In the genomic region with DNA sequence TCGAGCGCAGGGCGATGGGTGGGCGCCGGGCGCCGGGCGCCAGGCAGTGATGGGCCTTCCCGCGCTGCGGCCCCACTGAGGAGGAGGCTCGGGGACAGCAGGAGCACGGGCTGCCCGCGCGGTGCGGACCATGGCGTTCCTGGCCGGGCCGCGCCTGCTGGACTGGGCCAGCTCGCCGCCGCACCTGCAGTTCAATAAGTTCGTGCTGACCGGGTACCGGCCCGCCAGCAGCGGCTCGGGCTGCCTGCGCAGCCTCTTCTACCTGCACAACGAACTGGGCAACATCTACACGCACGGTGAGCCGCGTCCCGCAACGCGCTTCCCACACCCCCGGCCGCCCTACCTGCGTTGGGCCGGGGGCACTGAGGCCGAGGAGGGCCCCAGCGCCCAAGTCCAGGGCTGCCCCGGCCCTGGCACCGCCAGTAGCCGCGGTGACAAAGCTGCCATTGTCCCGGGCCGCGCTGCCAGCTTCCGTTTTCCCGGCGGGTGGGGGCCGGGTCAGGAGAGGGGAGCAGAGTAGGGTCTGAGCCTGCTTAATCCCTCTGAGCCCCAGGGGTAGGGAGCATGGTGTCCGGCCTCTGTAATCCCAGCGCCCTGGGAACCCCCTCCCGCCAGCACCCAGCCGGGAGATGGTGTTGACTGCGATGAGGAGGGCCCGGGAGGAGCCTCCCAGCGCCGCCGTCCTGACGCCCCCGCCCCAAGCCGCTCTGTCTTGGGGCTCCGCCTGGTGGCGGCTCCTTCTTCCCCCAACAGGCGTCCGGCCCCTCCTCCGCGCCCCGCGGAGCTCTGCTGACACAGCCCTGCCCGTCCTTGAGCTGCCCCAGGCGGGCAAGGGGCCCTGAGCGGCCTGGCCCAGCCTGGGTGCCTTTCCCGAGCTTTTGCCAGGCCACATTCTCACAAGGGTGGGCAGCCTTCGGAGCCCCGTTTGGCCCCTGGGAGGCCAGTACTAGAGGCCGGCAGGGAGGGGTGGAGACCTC, we compare ENCODE assay signal across 9 cellular contexts. TPM values are rescaled to one million over a fixed set of nuclear protein-coding genes. Genes with fewer than 3 reads are reported as not detected.
DNase-seq lines count a peak whose midpoint lies in the region; ATAC-seq, FAIRE-seq and TF ChIP-seq lines count a peak whose summit lies in the region.
"Had no signal": no experiment of that assay in that cellular context is flagged by ENCODE, and none has a peak within 500 bp of the region (broad histone marks: within the 10 kb centered on the region; RNA-seq: fewer than 3 reads in every experiment).

No MANE protein-coding gene starts in this region.

- peaks cover 31% of the 10 kb centered on the region for H3K4me1 Mint-ChIP-seq in activated CD4-positive, alpha-beta memory T cell treated with anti-CD3 and anti-CD28 coated beads for 36 hours (ENCODE audit: low read depth)

- H3K14ac ChIP-seq in H1 (ENCODE audit: insufficient read length): no peak overlapping the region

- no peaks in the 10 kb centered on the region for H3K9me3 ChIP-seq in H1 (ENCODE audit: insufficient read depth in 2 of 2, low read depth in 1 of 2, low read length in 1 of 2)

- 4% methylated on average over 58 of the region's 83 CpGs; no CpG with 5 or more reads in 1 of the 2 experiments for WGBS in H1 (ENCODE audit: extremely low coverage in 1 of 2, insufficient coverage in 1 of 2, insufficient read length in 1 of 2, insufficient replicate concordance in 2 of 2, low coverage in 1 of 2, low lambda C conversion rate in 2 of 2, missing lambda C conversion rate in 1 of 2), 2 experiments
- WGBS in mesendoderm (ENCODE audit: extremely low coverage, insufficient coverage, low lambda C conversion rate): no CpG with 5 or more reads among the region's 83 CpGs

- H4K20me1 ChIP-seq in H1 (replicated peaks in 1 of 2; ENCODE audit: control insufficient read depth in 1 of 2, insufficient read depth in 2 of 2, low read length in 2 of 2): peaks cover 24 to 26% of the 10 kb centered on the region in 2 experiments

- H3K9ac ChIP-seq in H1 (replicated peaks in 1 of 4; ENCODE audit: extremely low read depth in 1 of 4, low read depth in 3 of 4, low read length in 3 of 4) (peak overlapping the region; percentile 61 to 94 (median 78)), mesendoderm (ENCODE audit: low read length) (peak overlapping the region; percentile 92)

- TF ChIP-seq RAD21 in H1 (IDR thresholded peaks at IDR 0.05 in 1 of 2, conservative IDR thresholded peaks at IDR 0.05 in 1 of 2; ENCODE audit: low read depth in 2 of 2, low read length in 2 of 2): peak; percentile 28 to 43; a peak in 2 of 4 replicates

- H3K4me3 ChIP-seq in H1 (ENCODE audit: extremely low read depth in 1 of 4, insufficient read depth in 2 of 4, low read depth in 3 of 4, low read length in 4 of 4) (peak overlapping the region; percentile 74 to 94 (median 80)), mesendoderm (ENCODE audit: low read length) (peak overlapping the region; percentile 76)

- H3K56ac ChIP-seq in H1 (replicated peaks; ENCODE audit: insufficient read length, low read depth, low read length) (peak overlapping the region; percentile 80), mesendoderm (ENCODE audit: low read length) (peak overlapping the region; percentile 96)

- H2BK20ac ChIP-seq in H1 (ENCODE audit: low read length): no peak overlapping the region

- FAIRE-seq in H1 (lab: Jason Lieb, UNC): no peak
- FAIRE-seq: A204.1 had no signal

- H3K27me3 ChIP-seq in H1 (replicated peaks in 1 of 4; ENCODE audit: control insufficient read depth in 3 of 4, extremely low read depth in 1 of 4, insufficient read depth in 3 of 4, low read length in 3 of 4): peaks cover 15 to 32% (median 23%) of the 10 kb centered on the region in 4 experiments; a peak in 6 of 7 replicates
- no peaks in the 10 kb centered on the region for H3K27me3 ChIP-seq in mesendoderm (ENCODE audit: insufficient read depth, low read length, poor library complexity)

- H4K8ac ChIP-seq in H1 (ENCODE audit: extremely low read depth, insufficient read depth, low read length) (peak overlapping the region; percentile 87), mesendoderm (ENCODE audit: low read depth, low read length) (no peak overlapping the region)

- TF ChIP-seq POLR2A in H1 (IDR thresholded peaks at IDR 0.05; ENCODE audit: control extremely low read depth in 1 of 2, low read depth in 2 of 2, low read length in 2 of 2): peak in 1 of 2 experiments; percentile 44; a peak in 1 of 3 replicates

- H3K23ac ChIP-seq in H1 (ENCODE audit: insufficient read length) (no peak overlapping the region), mesendoderm (ENCODE audit: low read length) (peak overlapping the region; percentile 89)

- TF ChIP-seq EP300 in H1 (IDR thresholded peaks at IDR 0.05; ENCODE audit: borderline replicate concordance in 1 of 2, low read depth in 2 of 2, low read length in 2 of 2): no peak

- H3K4me3 Mint-ChIP-seq in activated CD4-positive, alpha-beta memory T cell treated with anti-CD3 and anti-CD28 coated beads for 36 hours: peak overlapping the region; percentile 76

- H2BK120ac ChIP-seq in H1 (replicated peaks; ENCODE audit: low read depth, low read length) (no peak overlapping the region), mesendoderm (ENCODE audit: low read depth, low read length) (no peak overlapping the region)

- no peak overlapping the region for H2AFZ ChIP-seq in H1 (ENCODE audit: low read length)

- peak overlapping the region; percentile 22 for H4K5ac ChIP-seq in H1 (ENCODE audit: insufficient read length, low read depth, low read length)
- H4K5ac ChIP-seq in mesendoderm (ENCODE audit: low read length): no peak overlapping the region

- H3K9me3 Mint-ChIP-seq in activated CD4-positive, alpha-beta memory T cell treated with anti-CD3 and anti-CD28 coated beads for 36 hours: no peaks in the 10 kb centered on the region

- peaks cover 20% of the 10 kb centered on the region for H3K27me3 Mint-ChIP-seq in activated CD4-positive, alpha-beta memory T cell treated with anti-CD3 and anti-CD28 coated beads for 36 hours

- H2BK15ac ChIP-seq in H1 (ENCODE audit: low read length): no peak overlapping the region
- no peak overlapping the region for H2BK15ac ChIP-seq in mesendoderm (replicated peaks; ENCODE audit: low read depth)

- ATAC-seq in HG02885 (IDR thresholded peaks at IDR 0.05; ENCODE audit: poor library complexity, unreplicated experiment): peak; percentile 32

- H3K79me2 ChIP-seq in H1 (ENCODE audit: control insufficient read depth in 1 of 2, insufficient read depth in 2 of 2, low read length in 2 of 2): peaks cover 0 to 2% of the 10 kb centered on the region in 2 experiments; a peak in 1 of 4 replicates
- H3K79me2 ChIP-seq in mesendoderm (ENCODE audit: control insufficient read depth, insufficient read depth, low read length): peaks cover 4% of the 10 kb centered on the region

- no peak overlapping the region for H2AK5ac ChIP-seq in H1 (ENCODE audit: low read depth, low read length)
- H2AK5ac ChIP-seq in mesendoderm (ENCODE audit: low read length): no peak overlapping the region

- peak; percentile 72 for DNase-seq in DMS53 (lab: John Stamatoyannopoulos, UW)
- no peak for DNase-seq in DMS53 treated with DMSO at 0.1 percent for 48 hours (lab: John Stamatoyannopoulos, UW; ENCODE audit: unreplicated experiment)
- peak; percentile 27 for DNase-seq in NCI-H748 treated with DMSO at 0.1 percent for 48 hours (lab: John Stamatoyannopoulos, UW)
- peak; percentile 92 for DNase-seq in activated CD4-positive, alpha-beta memory T cell treated with anti-CD3 and anti-CD28 coated beads for 36 hours
- peak in 1 of 2 experiments; percentile 90 for DNase-seq in H1 (ENCODE audit: low read depth in 1 of 2, low spot score in 2 of 2)
- DNase-seq in mesendoderm: peak; percentile 90
- DNase-seq in stimulated activated CD8-positive, alpha-beta memory T cell treated with anti-CD3 and anti-CD28 coated beads, Interleukin-15, amount 100 ng/mL, for 1 hour (ENCODE audit: low read depth): peak; percentile 24

- CTCF ChIA-PET in activated CD4-positive, alpha-beta memory T cell treated with anti-CD3 and anti-CD28 coated beads for 36 hours (lab: Charles Lee): interaction anchor here (0.5 to 2.0 kb wide), 10 partner anchors 8 to 164 kb away, joined by 3 to 11 read pairs (median 5); a partner anchor contains a TSS
- CTCF ChIA-PET in H1 (lab: Charles Lee; ENCODE audit: partially characterized antibody): interaction anchor here (0.6 to 2.6 kb wide), 16 partner anchors 8 to 127 kb away, joined by 3 to 9 read pairs (median 4); a partner anchor contains a TSS

- H3K79me1 ChIP-seq in H1 (ENCODE audit: low read depth, low read length) (peaks cover 12% of the 10 kb centered on the region), mesendoderm (ENCODE audit: low read length) (peaks cover 4% of the 10 kb centered on the region)

- TF ChIP-seq CTCF in H1 (IDR thresholded peaks at IDR 0.05; ENCODE audit: control extremely low read depth in 1 of 3, insufficient read depth in 1 of 3, low read depth in 1 of 3, low read length in 3 of 3): peak in 2 of 3 experiments; percentile 61 to 69; a peak in 3 of 4 replicates

- peak overlapping the region; percentile 50; the same call in 1 of the 2 replicates for H2BK12ac ChIP-seq in H1 (ENCODE audit: low read depth, low read length)

- POLR2A ChIA-PET in activated CD4-positive, alpha-beta memory T cell treated with anti-CD3 and anti-CD28 coated beads for 36 hours (lab: Charles Lee): interaction anchor here (0.6 to 2.4 kb wide), 8 partner anchors 8 to 102 kb away, joined by 3 to 14 read pairs (median 4); a partner anchor contains a TSS
- POLR2A ChIA-PET in H1 (lab: Charles Lee; ENCODE audit: partially characterized antibody): interaction anchor here (0.6 to 25.4 kb wide), 22 partner anchors 10 to 1220 kb away, joined by 3 to 455 read pairs (median 4); a partner anchor contains a TSS

- intact Hi-C loops in activated CD4-positive, alpha-beta memory T cell treated with anti-CD3 and anti-CD28 coated beads for 36 hours (cut with micrococcal nuclease): loop anchor here (1.0 to 2.0 kb wide), 2 partner anchors 10 to 51 kb away; a partner anchor contains a TSS

- H2BK5ac ChIP-seq in H1 (ENCODE audit: low read depth, low read length) (0 out of 2 replicates have a peak overlapping the region, but pooled peaks have one; percentile 52), mesendoderm (ENCODE audit: low read length) (no peak overlapping the region)

- H3K36me3 ChIP-seq in H1 (ENCODE audit: control insufficient read depth in 2 of 4, insufficient read depth in 4 of 4, low read length in 3 of 4): peaks cover 13 to 26% (median 17%) of the 10 kb centered on the region in 4 experiments
- peaks cover 4% of the 10 kb centered on the region for H3K36me3 ChIP-seq in mesendoderm (ENCODE audit: control insufficient read depth, insufficient read depth, low read length)

- peak overlapping the region; percentile 38 for H3K18ac ChIP-seq in H1 (ENCODE audit: extremely low read depth, low read length)
- H3K18ac ChIP-seq in mesendoderm (ENCODE audit: low read length): peak overlapping the region; percentile 35

- H3K27ac Mint-ChIP-seq in activated CD4-positive, alpha-beta memory T cell treated with anti-CD3 and anti-CD28 coated beads for 36 hours: peak overlapping the region; percentile 38

- peaks cover 0 to 27% (median 13%) of the 10 kb centered on the region in 4 experiments; a peak in 6 of 7 replicates for H3K4me1 ChIP-seq in H1 (replicated peaks in 1 of 4; ENCODE audit: control insufficient read depth in 3 of 4, insufficient read depth in 4 of 4, low read length in 3 of 4)
- no peaks in the 10 kb centered on the region for H3K4me1 ChIP-seq in mesendoderm (ENCODE audit: control insufficient read depth, low read depth, low read length)

- H3K36me3 Mint-ChIP-seq in activated CD4-positive, alpha-beta memory T cell treated with anti-CD3 and anti-CD28 coated beads for 36 hours: peaks cover 24% of the 10 kb centered on the region

- H3K4ac ChIP-seq in H1 (replicated peaks; ENCODE audit: insufficient read length, low read depth, low read length) (peak overlapping the region; percentile 74), mesendoderm (ENCODE audit: low read depth, low read length) (peak overlapping the region; percentile 40)

- peak overlapping the region; percentile 48; the same call in 1 of the 2 replicates for H3K27ac ChIP-seq in H1 (ENCODE audit: low read depth, low read length)
- H3K27ac ChIP-seq in mesendoderm (ENCODE audit: low read depth, low read length): peak overlapping the region; percentile 44

- peak overlapping the region; percentile 62 for H4K91ac ChIP-seq in H1 (replicated peaks; ENCODE audit: insufficient read length, low read length)

- peak overlapping the region; percentile 81 to 100 for H3K4me2 ChIP-seq in H1 (ENCODE audit: insufficient read depth in 1 of 2, low read depth in 2 of 2, low read length in 2 of 2)
- H3K4me2 ChIP-seq in mesendoderm (ENCODE audit: low read length): peak overlapping the region; percentile 85

- H3K23me2 ChIP-seq in H1 (ENCODE audit: low read depth, low read length): peaks cover 9% of the 10 kb centered on the region

RNA-seq across cellular contexts. Expression of a gene that starts 0.7 kb away (rescaled TPM):
- 10 to 100 TPM; 37.0 to 37.9 TPM for total RNA-seq in activated CD4-positive, alpha-beta memory T cell treated with anti-CD3 and anti-CD28 coated beads for 36 hours
- total RNA-seq in H1 (2021; fragmentation: NEBNext Ultra II Directional; extraction: Animal tissue kit (Norgen Biotek cat#: 25700)): 28.2 and 28.8 TPM in 2 replicates
- polyA plus RNA-seq in H1 (2011; rRNA removed): 34.6 and 52.8 TPM in 2 replicates
- polyA plus RNA-seq in H1 (2011; cell fraction: cytosol; rRNA removed): 28.3 TPM
- polyA plus RNA-seq in H1 (2011; cell fraction: nucleus; rRNA removed): 78.3 TPM
- 20.3 to 25.4 TPM (median 23.6 TPM) in 4 replicates for polyA plus RNA-seq in H1 (2012, experiment 1 of 2)
- polyA plus RNA-seq in H1 (2012, experiment 2 of 2): 28.0 TPM
- polyA plus RNA-seq in H1 (2013, experiment 1 of 2): 32.2 TPM
- polyA plus RNA-seq in H1 (2013, experiment 2 of 2): 33.2 TPM
- polyA minus RNA-seq in H1 (2011; rRNA and poly(A)+ RNA removed): 17.1 and 17.9 TPM in 2 replicates
- polyA minus RNA-seq in H1 (2011; cell fraction: cytosol; rRNA and poly(A)+ RNA removed): 22.5 TPM
- 15.5 TPM for polyA minus RNA-seq in H1 (2011; cell fraction: nucleus; rRNA and poly(A)+ RNA removed)
- polyA plus RNA-seq in mesendoderm (2013, experiment 1 of 2): 19.8 TPM
- polyA plus RNA-seq in mesendoderm (2013, experiment 2 of 2): 19.1 TPM

RNA-seq across cellular contexts. Expression of a gene that starts 5.8 kb away (rescaled TPM):
- total RNA-seq in activated CD4-positive, alpha-beta memory T cell treated with anti-CD3 and anti-CD28 coated beads for 36 hours: not detected
- 6.6 and 7.8 TPM in 2 replicates for total RNA-seq in H1 (2021; fragmentation: NEBNext Ultra II Directional; extraction: Animal tissue kit (Norgen Biotek cat#: 25700))
- 7.0 and 10.4 TPM in 2 replicates for polyA plus RNA-seq in H1 (2011; rRNA removed)
- polyA plus RNA-seq in H1 (2011; cell fraction: cytosol; rRNA removed): 8.8 TPM
- 16.5 TPM for polyA plus RNA-seq in H1 (2011; cell fraction: nucleus; rRNA removed)
- 2.6 to 7.9 TPM (median 6.3 TPM) in 4 replicates for polyA plus RNA-seq in H1 (2012, experiment 1 of 2)
- polyA plus RNA-seq in H1 (2012, experiment 2 of 2): 6.3 TPM
- 10.9 TPM for polyA plus RNA-seq in H1 (2013, experiment 1 of 2)
- polyA plus RNA-seq in H1 (2013, experiment 2 of 2): 10.2 TPM
- polyA minus RNA-seq in H1 (2011; rRNA and poly(A)+ RNA removed): 0.32 and 0.71 TPM in 2 replicates
- 2.3 TPM for polyA minus RNA-seq in H1 (2011; cell fraction: cytosol; rRNA and poly(A)+ RNA removed)
- 3.9 TPM for polyA minus RNA-seq in H1 (2011; cell fraction: nucleus; rRNA and poly(A)+ RNA removed)
- polyA plus RNA-seq in mesendoderm (2013, experiment 1 of 2): 2.0 TPM
- polyA plus RNA-seq in mesendoderm (2013, experiment 2 of 2): 1.9 TPM

RNA-seq across cellular contexts. Expression of a gene that starts 10.4 kb away (rescaled TPM):
- 100 to 1,000 TPM; 123 to 134 TPM for total RNA-seq in activated CD4-positive, alpha-beta memory T cell treated with anti-CD3 and anti-CD28 coated beads for 36 hours
- 74.7 and 83.6 TPM in 2 replicates for total RNA-seq in H1 (2021; fragmentation: NEBNext Ultra II Directional; extraction: Animal tissue kit (Norgen Biotek cat#: 25700))
- polyA plus RNA-seq in H1 (2011; rRNA removed): 85.2 and 180 TPM in 2 replicates
- polyA plus RNA-seq in H1 (2011; cell fraction: cytosol; rRNA removed): 47.7 TPM
- polyA plus RNA-seq in H1 (2011; cell fraction: nucleus; rRNA removed): 210 TPM
- 52.2 to 75.7 TPM (median 70.6 TPM) in 4 replicates for polyA plus RNA-seq in H1 (2012, experiment 1 of 2)
- polyA plus RNA-seq in H1 (2012, experiment 2 of 2): 62.9 TPM
- polyA plus RNA-seq in H1 (2013, experiment 1 of 2): 113 TPM
- polyA plus RNA-seq in H1 (2013, experiment 2 of 2): 117 TPM
- 14.7 and 15.1 TPM in 2 replicates for polyA minus RNA-seq in H1 (2011; rRNA and poly(A)+ RNA removed)
- polyA minus RNA-seq in H1 (2011; cell fraction: cytosol; rRNA and poly(A)+ RNA removed): 22.3 TPM
- 61.8 TPM for polyA minus RNA-seq in H1 (2011; cell fraction: nucleus; rRNA and poly(A)+ RNA removed)
- 104 TPM for polyA plus RNA-seq in mesendoderm (2013, experiment 1 of 2)
- polyA plus RNA-seq in mesendoderm (2013, experiment 2 of 2): 100 TPM

RNA-seq across cellular contexts. Expression of a gene that starts 42.9 kb away (rescaled TPM):
- total RNA-seq in activated CD4-positive, alpha-beta memory T cell treated with anti-CD3 and anti-CD28 coated beads for 36 hours: not detected
- 0.60 and 0.77 TPM in 2 replicates for total RNA-seq in H1 (2021; fragmentation: NEBNext Ultra II Directional; extraction: Animal tissue kit (Norgen Biotek cat#: 25700))
- polyA plus RNA-seq in H1 (2011; rRNA removed): 0.89 and 2.2 TPM in 2 replicates
- polyA plus RNA-seq in H1 (2011; cell fraction: cytosol; rRNA removed): 1.1 TPM
- polyA plus RNA-seq in H1 (2011; cell fraction: nucleus; rRNA removed): 1.5 TPM
- polyA plus RNA-seq in H1 (2012, experiment 1 of 2): 0.88 to 1.4 TPM (median 1.3 TPM) in 4 replicates
- polyA plus RNA-seq in H1 (2012, experiment 2 of 2): 0.79 TPM
- 0.45 TPM for polyA plus RNA-seq in H1 (2013, experiment 1 of 2)
- 0.64 TPM for polyA plus RNA-seq in H1 (2013, experiment 2 of 2)
- 0.54 and 0.69 TPM in 2 replicates for polyA minus RNA-seq in H1 (2011; rRNA and poly(A)+ RNA removed)
- 1.2 TPM for polyA minus RNA-seq in H1 (2011; cell fraction: cytosol; rRNA and poly(A)+ RNA removed)
- polyA minus RNA-seq in H1 (2011; cell fraction: nucleus; rRNA and poly(A)+ RNA removed): 2.4 TPM
- 0.20 TPM for polyA plus RNA-seq in mesendoderm (2013, experiment 1 of 2)
- 0.15 TPM for polyA plus RNA-seq in mesendoderm (2013, experiment 2 of 2)

RNA-seq across cellular contexts. Expression of a gene that starts 48.1 kb away (rescaled TPM):
- total RNA-seq in activated CD4-positive, alpha-beta memory T cell treated with anti-CD3 and anti-CD28 coated beads for 36 hours: not detected
- 747 and 793 TPM in 2 replicates for total RNA-seq in H1 (2021; fragmentation: NEBNext Ultra II Directional; extraction: Animal tissue kit (Norgen Biotek cat#: 25700))
- 1,115 and 1,541 TPM in 2 replicates for polyA plus RNA-seq in H1 (2011; rRNA removed)
- 1,064 TPM for polyA plus RNA-seq in H1 (2011; cell fraction: cytosol; rRNA removed)
- polyA plus RNA-seq in H1 (2011; cell fraction: nucleus; rRNA removed): 853 TPM
- polyA plus RNA-seq in H1 (2012, experiment 1 of 2): 1,062 to 1,141 TPM (median 1,120 TPM) in 4 replicates
- 1,707 TPM for polyA plus RNA-seq in H1 (2012, experiment 2 of 2)
- polyA plus RNA-seq in H1 (2013, experiment 1 of 2): 1,092 TPM
- polyA plus RNA-seq in H1 (2013, experiment 2 of 2): 1,249 TPM
- polyA minus RNA-seq in H1 (2011; rRNA and poly(A)+ RNA removed): 497 and 676 TPM in 2 replicates
- 373 TPM for polyA minus RNA-seq in H1 (2011; cell fraction: cytosol; rRNA and poly(A)+ RNA removed)
- polyA minus RNA-seq in H1 (2011; cell fraction: nucleus; rRNA and poly(A)+ RNA removed): 219 TPM
- 508 TPM for polyA plus RNA-seq in mesendoderm (2013, experiment 1 of 2)
- 491 TPM for polyA plus RNA-seq in mesendoderm (2013, experiment 2 of 2)
